In genomic region chr17:78873519-78874340, GRCh38 we compare ENCODE assay signal across 8 cellular contexts. TPM values are rescaled to one million over a fixed set of nuclear protein-coding genes. Genes with fewer than 3 reads are reported as not detected.
DNase-seq lines count a peak whose midpoint lies in the region; ATAC-seq and TF ChIP-seq lines count a peak whose summit lies in the region.

No MANE protein-coding gene starts in this region.

- peak overlapping the region; percentile 9; the same call in 1 of the 2 replicates for H3K4me2 ChIP-seq in SK-N-SH

- peaks cover 19% of the 10 kb centered on the region for H3F3A ChIP-seq in SK-N-SH (replicated peaks; ENCODE audit: insufficient read depth)

- peaks cover 13 to 46% of the 10 kb centered on the region in 2 experiments for H3K36me3 ChIP-seq in SK-N-SH (replicated peaks in 1 of 2; ENCODE audit: control insufficient read depth in 1 of 2, insufficient read depth in 2 of 2, low read length in 1 of 2)
- peaks cover 0 to 56% (median 38%) of the 10 kb centered on the region in 9 donors for H3K36me3 ChIP-seq in heart right ventricle
- H3K36me3 ChIP-seq in spleen, result peaks cover 0 to 62% (median 15%) of the 10 kb centered on the region in 6 donors

- H3K27me3 ChIP-seq in SK-N-SH (ENCODE audit: insufficient read depth) (no peaks in the 10 kb centered on the region), heart right ventricle (no peaks in the 10 kb centered on the region), spleen (replicated peaks in 1 of 7) (no peaks in the 10 kb centered on the region)

- H3K79me2 ChIP-seq in SK-N-SH (ENCODE audit: insufficient read depth), result peaks cover 74% of the 10 kb centered on the region

- WGBS in SK-N-SH (ENCODE audit: low lambda C conversion rate), result 68% methylated on average over 19 of the region's 21 CpGs
- 49 to 55% methylated on average over 21 of the region's 21 CpGs for WGBS in heart right ventricle, 2 donors
- 56 to 72% (median 67%) methylated on average over 21 of the region's 21 CpGs for WGBS in spleen, 5 donors

- H3K9me3 ChIP-seq in SK-N-SH (no peaks in the 10 kb centered on the region), heart right ventricle (no peaks in the 10 kb centered on the region), spleen (no peaks in the 10 kb centered on the region)

- H3K27ac ChIP-seq in SK-N-SH (ENCODE audit: low read depth in 2 of 2, low read length in 1 of 2) (peak overlapping the region; percentile 50 to 72; a peak in 3 of 4 replicates), heart right ventricle (peak overlapping the region in 9 of 10 donors; percentile 15 to 73 (median 65)), spleen (peak overlapping the region in 5 of 8 donors; percentile 10 to 66 (median 43))

- H3K4me1 ChIP-seq in SK-N-SH (ENCODE audit: control insufficient read depth in 1 of 2, insufficient read depth in 2 of 2, low read depth in 1 of 2, low read length in 1 of 2) (peaks cover 30 to 38% of the 10 kb centered on the region in 2 experiments; a peak in 3 of 4 replicates), heart right ventricle (peaks cover 10 to 57% (median 50%) of the 10 kb centered on the region in 9 donors), spleen (peaks cover 5 to 64% (median 27%) of the 10 kb centered on the region in 6 donors)

- peak; percentile 76 to 79; a peak in 2 of 4 replicates for TF ChIP-seq EP300 in SK-N-SH (IDR thresholded peaks at IDR 0.05; ENCODE audit: borderline replicate concordance in 1 of 2, low read depth in 1 of 2, low read length in 1 of 2)

- intact Hi-C loops in heart right ventricle (cut with DNase I) (no loop called here), spleen (cut with DNase I; ENCODE audit: low total_unique reads) (loop anchor here (10.0 kb wide), 1 partner anchor 51 kb away; the partner anchor contains the start of gene TIMP2)

- peak; percentile 73 for DNase-seq in HT-29 (ENCODE audit: low spot score)
- DNase-seq in SK-N-SH, result peak; percentile 77
- peak in 1 of 2 donors; percentile 59 for DNase-seq in heart right ventricle
- no peak for DNase-seq in spleen
- DNase-seq in SW 1271 (lab: John Stamatoyannopoulos, UW), result no peak
- no peak for DNase-seq in activated T-cell treated with anti-CD3 and anti-CD28 coated beads for 4 hours

- H3K4me3 ChIP-seq in SK-N-SH (ENCODE audit: low read depth in 2 of 2, low read length in 1 of 2) (no peak overlapping the region), heart right ventricle (no peak overlapping the region), spleen (no peak overlapping the region)

- ATAC-seq in heart right ventricle (peak; percentile 42 to 81 (median 60)), HG03196 (IDR thresholded peaks at IDR 0.05; ENCODE audit: unreplicated experiment) (no peak), HG03571 (IDR thresholded peaks at IDR 0.05; ENCODE audit: unreplicated experiment) (no peak)

- TF ChIP-seq RAD21 in SK-N-SH (IDR thresholded peaks at IDR 0.05; ENCODE audit: low read length), result peak; percentile 27

- no peaks in the 10 kb centered on the region for H3K9me2 ChIP-seq in SK-N-SH

- TF ChIP-seq POLR2A in spleen (IDR thresholded peaks at IDR 0.05), result no peak

- CTCF ChIA-PET in SK-N-SH (lab: Yijun Ruan, JAX), result interaction anchor here (0.6 to 6.3 kb wide), 14 partner anchors 8 to 575 kb away, joined by 3 to 53 read pairs (median 4); no protein-coding TSS in a partner anchor

- no peak overlapping the region for H3K9ac ChIP-seq in SK-N-SH

- peaks cover 4% of the 10 kb centered on the region; the same call in 1 of the 2 replicates for H4K20me1 ChIP-seq in SK-N-SH (ENCODE audit: insufficient read depth)

- POLR2A ChIA-PET in SK-N-SH (lab: Yijun Ruan, JAX), result interaction anchor here (0.9 to 2.7 kb wide), 4 partner anchors 9 to 98 kb away, joined by 3 to 14 read pairs (median 4); no protein-coding TSS in a partner anchor

- H2AFZ ChIP-seq in SK-N-SH (ENCODE audit: low read depth), result no peak overlapping the region

- TF ChIP-seq CTCF in SK-N-SH (IDR thresholded peaks at IDR 0.05) (no peak), heart right ventricle (IDR thresholded peaks at IDR 0.05) (no peak), spleen (IDR thresholded peaks at IDR 0.05 in 8 of 11, conservative IDR thresholded peaks at IDR 0.05 in 3 of 11) (no peak)

TF ChIP-seq in SK-N-SH, 30 proteins besides CTCF, POLR2A, EP300 and RAD21 (continues in another document):
- TF ChIP-seq ELF1 (IDR thresholded peaks at IDR 0.05) (peak; percentile 35; the same call in 1 of the 2 replicates), SIN3A (IDR thresholded peaks at IDR 0.05; ENCODE audit: borderline replicate concordance, low read depth, low read length) (no peak), USF1 (IDR thresholded peaks at IDR 0.05; ENCODE audit: borderline replicate concordance, low read depth) (no peak), MXI1 (IDR thresholded peaks at IDR 0.05; ENCODE audit: low read depth, low read length) (no peak; the same call in 1 of the 2 replicates), POLR2AphosphoS5 (IDR thresholded peaks at IDR 0.05; ENCODE audit: low read depth, low read length) (0 out of 2 replicates have a peak, but pooled peaks have one; percentile 31), TAF1 (IDR thresholded peaks at IDR 0.05; ENCODE audit: borderline replicate concordance, low read depth, low read length) (no peak), NRF1 (IDR thresholded peaks at IDR 0.05; ENCODE audit: low read depth, low read length) (no peak), SMC3 (IDR thresholded peaks at IDR 0.05; ENCODE audit: low read depth, low read length) (no peak), CHD2 (IDR thresholded peaks at IDR 0.05; ENCODE audit: low read length, partially characterized antibody) (no peak), MAX (IDR thresholded peaks at IDR 0.05; ENCODE audit: low read depth) (peak; percentile 74; the same call in 1 of the 2 replicates), PBX3 (IDR thresholded peaks at IDR 0.05) (peak; percentile 68; the same call in 1 of the 2 replicates), FOXM1 (IDR thresholded peaks at IDR 0.05; ENCODE audit: low read depth) (no peak)
- TF ChIP-seq, protein P1, sequence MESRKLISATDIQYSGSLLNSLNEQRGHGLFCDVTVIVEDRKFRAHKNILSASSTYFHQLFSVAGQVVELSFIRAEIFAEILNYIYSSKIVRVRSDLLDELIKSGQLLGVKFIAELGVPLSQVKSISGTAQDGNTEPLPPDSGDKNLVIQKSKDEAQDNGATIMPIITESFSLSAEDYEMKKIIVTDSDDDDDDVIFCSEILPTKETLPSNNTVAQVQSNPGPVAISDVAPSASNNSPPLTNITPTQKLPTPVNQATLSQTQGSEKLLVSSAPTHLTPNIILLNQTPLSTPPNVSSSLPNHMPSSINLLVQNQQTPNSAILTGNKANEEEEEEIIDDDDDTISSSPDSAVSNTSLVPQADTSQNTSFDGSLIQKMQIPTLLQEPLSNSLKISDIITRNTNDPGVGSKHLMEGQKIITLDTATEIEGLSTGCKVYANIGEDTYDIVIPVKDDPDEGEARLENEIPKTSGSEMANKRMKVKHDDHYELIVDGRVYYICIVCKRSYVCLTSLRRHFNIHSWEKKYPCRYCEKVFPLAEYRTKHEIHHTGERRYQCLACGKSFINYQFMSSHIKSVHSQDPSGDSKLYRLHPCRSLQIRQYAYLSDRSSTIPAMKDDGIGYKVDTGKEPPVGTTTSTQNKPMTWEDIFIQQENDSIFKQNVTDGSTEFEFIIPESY (IDR thresholded peaks at IDR 0.05; ENCODE audit: borderline replicate concordance, low read depth), result no peak; the same call in 1 of the 2 replicates

RNA-seq across cellular contexts. Expression of gene CEP295NL, which starts 29.3 kb away (rescaled TPM):
- 0.05 and 2.1 TPM in 2 replicates for total RNA-seq in HT-29 (2014; rRNA removed; shearing (Covaris generic))
- polyA plus RNA-seq in SK-N-SH (2012; rRNA removed) (0.31 and 0.35 TPM in 2 replicates), heart right ventricle (1 to 10 TPM in 1 of 2 donors, under 1 TPM in 1; 0.04 to 2.6 TPM), spleen (1 to 10 TPM in 1 of 3 donors, under 1 TPM in 2; 0.03 to 3.0 (median 0.09) TPM)
- 0.17 and 0.21 TPM in 2 replicates for polyA plus RNA-seq in SK-N-SH (2012; cell fraction: cytosol; rRNA removed)
- polyA plus RNA-seq in SK-N-SH (2012; cell fraction: nucleus; rRNA removed), result 0.68 and 0.97 TPM in 2 replicates
- total RNA-seq in heart right ventricle (1 to 10 TPM in 2 of 10 donors, under 1 TPM in 8; 0.22 to 1.3 (median 0.82) TPM), spleen (10 to 100 TPM in 3 of 7 donors, 1 to 10 TPM in 4; 5.7 to 19.3 (median 9.9) TPM)

RNA-seq across cellular contexts. Expression of gene USP36, which starts 33.1 kb away (rescaled TPM):
- total RNA-seq in HT-29 (2014; rRNA removed; shearing (Covaris generic)), result 36.8 and 42.2 TPM in 2 replicates
- polyA plus RNA-seq in SK-N-SH (2012; rRNA removed) (34.6 and 41.2 TPM in 2 replicates), heart right ventricle (10 to 100 TPM; 10.0 to 15.4 TPM), spleen (10 to 100 TPM; 13.4 to 26.1 (median 25.0) TPM)
- polyA plus RNA-seq in SK-N-SH (2012; cell fraction: cytosol; rRNA removed), result 22.5 and 26.9 TPM in 2 replicates
- 163 and 178 TPM in 2 replicates for polyA plus RNA-seq in SK-N-SH (2012; cell fraction: nucleus; rRNA removed)
- total RNA-seq in heart right ventricle (10 to 100 TPM; 20.1 to 28.8 (median 24.9) TPM), spleen (10 to 100 TPM; 38.0 to 95.0 (median 60.1) TPM)

RNA-seq across cellular contexts. Expression of gene TIMP2, which starts 51.5 kb away (rescaled TPM):
- total RNA-seq in HT-29 (2014; rRNA removed; shearing (Covaris generic)), result 10.5 and 12.6 TPM in 2 replicates
- polyA plus RNA-seq in SK-N-SH (2012; rRNA removed), result 256 and 441 TPM in 2 replicates
- polyA plus RNA-seq in SK-N-SH (2012; cell fraction: cytosol; rRNA removed), result 528 and 616 TPM in 2 replicates
- 334 and 427 TPM in 2 replicates for polyA plus RNA-seq in SK-N-SH (2012; cell fraction: nucleus; rRNA removed)
- total RNA-seq in heart right ventricle, result 100 to 1,000 TPM in 4 of 10 donors, 10 to 100 TPM in 6; 77.5 to 118 (median 99.3) TPM
- polyA plus RNA-seq in heart right ventricle, result 10 to 100 TPM; 32.4 to 44.1 TPM
- 100 to 1,000 TPM; 164 to 333 (median 198) TPM for total RNA-seq in spleen
- 10 to 100 TPM; 16.3 to 42.2 (median 26.9) TPM for polyA plus RNA-seq in spleen

Comparison
In these comparisons a context has a peak if more than half of its experiments do, and no peak if none do; other contexts are left out.
1. DNase-seq: peak in HT-29 (single experiment) and SK-N-SH (single experiment); none in spleen (single experiment), SW 1271 (0 of 2) and activated T-cell treated with anti-CD3 and anti-CD28 coated beads for 4 hours (single experiment).
2. ATAC-seq: peak in heart right ventricle (8 of 8); none in HG03196 (single experiment) and HG03571 (single experiment).
3. Peak in every context shown above with its lines, with median percentiles within 50 percentile points of each other: H3K27ac ChIP-seq.